Comparison of ENCODE assay signal across 17 cellular contexts in genomic region chr2:71704688-71705087, GRCh38.
DNase-seq lines count a peak whose midpoint lies in the region; ATAC-seq, FAIRE-seq and TF ChIP-seq lines count a peak whose summit lies in the region.
"Had no signal": no experiment of that assay in that cellular context is flagged by ENCODE, and none has a peak within 500 bp of the region (broad histone marks: within the 10 kb centered on the region; RNA-seq: fewer than 3 reads in every experiment).

No MANE protein-coding gene starts in this region.

- no peaks in the 10 kb centered on the region for H3K27me3 Mint-ChIP-seq in natural killer cell (ENCODE audit: low read depth in 2 of 2)
- H3K27me3 Mint-ChIP-seq: B cell; CD4-positive, alpha-beta T cell had no signal

- FAIRE-seq in H54 (lab: Jason Lieb, UNC), result no peak
- FAIRE-seq: GM12891 had no signal

- TF ChIP-seq POLR2A in H54 (IDR thresholded peaks at IDR 0.05; ENCODE audit: low read depth, low read length), result no peak

- peak overlapping the region; percentile 18 for H3K27ac ChIP-seq in right cardiac atrium (ENCODE audit: low read length)

- intact Hi-C loops in right cardiac atrium (cut with DNase I) (loop anchor here in 1 of 4 donors (5.0 kb wide), 1 partner anchor 87 kb away; no protein-coding TSS in a partner anchor), Right ventricle myocardium superior (cut with DNase I) (loop anchor here (10.0 kb wide), 1 partner anchor 90 kb away; no protein-coding TSS in a partner anchor), sciatic nerve (cut with DNase I) (no loop called here), natural killer cell (cut with micrococcal nuclease) (no loop called here)

- H3K27me3 ChIP-seq in right cardiac atrium (ENCODE audit: control insufficient read depth, insufficient read depth), result no peaks in the 10 kb centered on the region

- no peak overlapping the region for H3K4me3 Mint-ChIP-seq in natural killer cell
- H3K4me3 Mint-ChIP-seq: B cell; CD4-positive, alpha-beta T cell; GM23338; IgD-negative memory B cell had no signal

- H3K27ac Mint-ChIP-seq in natural killer cell, result no peak overlapping the region
- H3K27ac Mint-ChIP-seq: B cell; CD4-positive, alpha-beta T cell; GM23338; IgD-negative memory B cell had no signal

- no peaks in the 10 kb centered on the region for H3K36me3 Mint-ChIP-seq in natural killer cell

- H3K4me1 ChIP-seq in right cardiac atrium (ENCODE audit: control insufficient read depth, insufficient read depth, low read length), result peaks cover 27% of the 10 kb centered on the region
- H3K4me1 ChIP-seq: HAP-1 had no signal

- no peak for TF ChIP-seq CTCF in natural killer cell (IDR thresholded peaks at IDR 0.05)

- 57% methylated on average over 5 of the region's 5 CpGs for WGBS in right cardiac atrium

- no peaks in the 10 kb centered on the region for H3K4me1 Mint-ChIP-seq in natural killer cell
- H3K4me1 Mint-ChIP-seq: B cell, IgD-negative memory B cell had no signal

- peak in 1 of 3 donors; percentile 24 for DNase-seq in right cardiac atrium
- DNase-seq in Right ventricle myocardium superior, result no peak
- DNase-seq in mesenteric fat pad (ENCODE audit: low spot score), result peak; percentile 43
- peak; percentile 38 for DNase-seq in sciatic nerve (ENCODE audit: low spot score)
- no peak for DNase-seq in H54 (ENCODE audit: insufficient read length, low spot score)
- DNase-seq in stimulated activated CD4-positive, alpha-beta T cell treated with anti-CD3 and anti-CD28 coated beads, Interleukin-4, amount 100 ng/mL, for 4 hours, result no peak
- DNase-seq in natural killer cell, result no peak
- DNase-seq: ACHN, C1 segment of cervical spinal cord, Calu3, DMS79 had no signal

- ATAC-seq in right cardiac atrium (no peak), Right ventricle myocardium superior (ENCODE audit: poor library complexity) (no peak), sciatic nerve (no peak), natural killer cell (no peak)
- ATAC-seq: GM23338 had no signal

- no peak overlapping the region for H3K4me3 ChIP-seq in right cardiac atrium (ENCODE audit: low read length)
- H3K4me3 ChIP-seq: GM23338, HAP-1 had no signal

- H3K9me3 Mint-ChIP-seq in natural killer cell, result no peaks in the 10 kb centered on the region
- H3K9me3 Mint-ChIP-seq: CD4-positive, alpha-beta T cell; GM23338; IgD-negative memory B cell had no signal

- H3K9me3 ChIP-seq in right cardiac atrium (ENCODE audit: control insufficient read depth, low read length), result no peaks in the 10 kb centered on the region
- H3K9me3 ChIP-seq: HAP-1 had no signal

Comparison
In these comparisons a context has a peak if more than half of its experiments do, and no peak if none do; other contexts are left out.
1. DNase-seq: peak in mesenteric fat pad (single experiment) and sciatic nerve (single experiment); none in Right ventricle myocardium superior (single experiment), H54 (single experiment), stimulated activated CD4-positive, alpha-beta T cell treated with anti-CD3 and anti-CD28 coated beads, Interleukin-4, amount 100 ng/mL, for 4 hours (0 of 2) and natural killer cell (single experiment).